ENCODE assay signal across 27 cellular contexts in genomic region chr13:91323349-91323748, GRCh38. TPM values are rescaled to one million over a fixed set of nuclear protein-coding genes. Genes with fewer than 3 reads are reported as not detected.
DNase-seq lines count a peak whose midpoint lies in the region; ATAC-seq and TF ChIP-seq lines count a peak whose summit lies in the region.
"Had no signal": no experiment of that assay in that cellular context is flagged by ENCODE, and none has a peak within 500 bp of the region (broad histone marks: within the 10 kb centered on the region; RNA-seq: fewer than 3 reads in every experiment).

No MANE protein-coding gene starts in this region.

- no peak overlapping the region for H3K4me3 ChIP-seq in body of pancreas
- H3K4me3 ChIP-seq: BLaER1 treated with 17β-estradiol and CSF1 and Interleukin-3, amounts not matched to agents 10 nM and 100 nM; esophagus muscularis mucosa; GM23248; heart right ventricle; psoas muscle had no signal

- no peak overlapping the region for H3K27ac ChIP-seq in foreskin keratinocyte
- H3K27ac ChIP-seq in body of pancreas, result no peak overlapping the region
- H3K27ac ChIP-seq: BLaER1 treated with 17β-estradiol and CSF1 and Interleukin-3, amounts not matched to agents 10 nM and 100 nM; esophagus muscularis mucosa; GM23248; heart right ventricle; psoas muscle had no signal

- 69 to 72% methylated on average over 3 of the region's 3 CpGs for whole genome bisulfite sequencing in body of pancreas, 2 donors

- H3K27me3 Mint-ChIP-seq in activated naive CD8-positive, alpha-beta T cell treated with anti-CD3 and anti-CD28 coated beads, Interleukin-2, amount 10 ng/mL, durations not matched to agents 7 days and 5 days, result peaks cover 8% of the 10 kb centered on the region

- H3K27me3 ChIP-seq in foreskin keratinocyte (peaks cover 3% of the 10 kb centered on the region), body of pancreas (peaks cover 0 to 7% of the 10 kb centered on the region in 2 donors)
- H3K27me3 ChIP-seq: BLaER1 treated with 17β-estradiol and CSF1 and Interleukin-3, amounts not matched to agents 10 nM and 100 nM had no signal

- peaks cover 16% of the 10 kb centered on the region for H3K4me1 Mint-ChIP-seq in activated naive CD8-positive, alpha-beta T cell treated with anti-CD3 and anti-CD28 coated beads, Interleukin-2, amount 10 ng/mL, durations not matched to agents 7 days and 5 days

- peak; percentile 47 to 61 for ATAC-seq in activated naive CD4-positive, alpha-beta T cell treated with anti-CD3 and anti-CD28 coated beads, Interleukin-2, amount 50 U/mL, for 72 hours
- peak; percentile 62 for ATAC-seq in HG02981 (IDR thresholded peaks at IDR 0.05; ENCODE audit: unreplicated experiment)
- peak; percentile 80 for ATAC-seq in activated naive CD8-positive, alpha-beta T cell treated with anti-CD3 and anti-CD28 coated beads, Interleukin-2, amount 10 ng/mL, durations not matched to agents 7 days and 5 days (ENCODE audit: low read depth)
- ATAC-seq in foreskin keratinocyte, result no peak
- no peak for ATAC-seq in body of pancreas
- ATAC-seq: heart right ventricle, psoas muscle, Right ventricle myocardium inferior, sciatic nerve, SK-N-SH treated with all-trans-retinoic acid at 6 μM for 48 hours had no signal

- no peak for TF ChIP-seq POLR2A in body of pancreas (IDR thresholded peaks at IDR 0.05)

- H3K36me3 ChIP-seq in body of pancreas (replicated peaks in 1 of 2; ENCODE audit: insufficient read depth in 1 of 2, low read depth in 2 of 2), result no peaks in the 10 kb centered on the region
- H3K36me3 ChIP-seq: BLaER1 treated with 17β-estradiol and CSF1 and Interleukin-3, amounts not matched to agents 10 nM and 100 nM; esophagus muscularis mucosa; heart right ventricle had no signal

- intact Hi-C loops in body of pancreas (cut with DNase I), result no loop called here

- DNase-seq in activated naive CD4-positive, alpha-beta T cell treated with anti-CD3 and anti-CD28 coated beads, Interleukin-2, amount 50 U/mL, for 72 hours (ENCODE audit: low spot score in 2 of 2), result no peak
- DNase-seq in activated naive CD4-positive, alpha-beta T cell (lab: John Stamatoyannopoulos, UW), result no peak
- no peak for DNase-seq in activated naive CD8-positive, alpha-beta T cell treated with anti-CD3 and anti-CD28 coated beads, Interleukin-2, amount 10 ng/mL, durations not matched to agents 7 days and 5 days
- DNase-seq in SIG-M5 treated with dmso at 0.1 percent for 504 hours (lab: John Stamatoyannopoulos, UW; ENCODE audit: unreplicated experiment), result no peak
- no peak for DNase-seq in foreskin keratinocyte
- DNase-seq in body of pancreas, result no peak
- DNase-seq: activated CD8-positive, alpha-beta memory T cell treated with anti-CD3 and anti-CD28 coated beads, Interleukin-2, amount 50 U/mL, for 4 hours; cerebellar nuclear complex; DMS79 treated with DMSO at 0.1 percent for 48 hours; foreskin melanocyte; GM23248; heart right ventricle; NCI-H1417 treated with DMSO at 0.1 percent for 48 hours; NCI-H2029 treated with DMSO at 0.1 percent for 48 hours; NCI-H2227 treated with DMSO at 0.1 percent for 48 hours; NCI-H526 treated with DMSO at 0.1 percent for 48 hours; NK-92 treated with Interleukin-12 subunit alpha and Interleukin-12 subunit beta, amount 100 ng/mL, for 24 hours; psoas muscle; stimulated activated CD4-positive, alpha-beta T cell treated with anti-CD3 and anti-CD28 coated beads, Interleukin-4, amount 100 ng/mL, for 1 hour; trophoblast cell had no signal

- no peaks in the 10 kb centered on the region for H3K9me3 Mint-ChIP-seq in activated naive CD4-positive, alpha-beta T cell treated with anti-CD3 and anti-CD28 coated beads, Interleukin-2, amount 50 U/mL, for 72 hours
- no peaks in the 10 kb centered on the region for H3K9me3 Mint-ChIP-seq in activated naive CD8-positive, alpha-beta T cell treated with anti-CD3 and anti-CD28 coated beads, Interleukin-2, amount 10 ng/mL, durations not matched to agents 7 days and 5 days
- H3K9me3 Mint-ChIP-seq: activated T-helper 2 cell treated with anti-CD3 and anti-CD28 coated beads, Interferon-gamma antibody, Interleukin-2, Interleukin-4, amounts not matched to agents 10 μg/mL and 5 μg/mL and 100 μg/mL, durations not matched to agents 14 hours and 24 hours and 36 hours had no signal

- no peak overlapping the region for H3K27ac Mint-ChIP-seq in activated naive CD4-positive, alpha-beta T cell treated with anti-CD3 and anti-CD28 coated beads, Interleukin-2, amount 50 U/mL, for 72 hours
- H3K27ac Mint-ChIP-seq in activated naive CD8-positive, alpha-beta T cell treated with anti-CD3 and anti-CD28 coated beads, Interleukin-2, amount 10 ng/mL, durations not matched to agents 7 days and 5 days, result no peak overlapping the region
- H3K27ac Mint-ChIP-seq: activated T-helper 2 cell treated with anti-CD3 and anti-CD28 coated beads, Interferon-gamma antibody, Interleukin-2, Interleukin-4, amounts not matched to agents 10 μg/mL and 5 μg/mL and 100 μg/mL, durations not matched to agents 14 hours and 24 hours and 36 hours had no signal

- H3K9me3 ChIP-seq in body of pancreas, result no peaks in the 10 kb centered on the region
- H3K9me3 ChIP-seq: esophagus muscularis mucosa, heart right ventricle, psoas muscle had no signal

- H3K4me3 Mint-ChIP-seq in activated naive CD8-positive, alpha-beta T cell treated with anti-CD3 and anti-CD28 coated beads, Interleukin-2, amount 10 ng/mL, durations not matched to agents 7 days and 5 days, result no peak overlapping the region

- H3K36me3 Mint-ChIP-seq in activated naive CD4-positive, alpha-beta T cell treated with anti-CD3 and anti-CD28 coated beads, Interleukin-2, amount 50 U/mL, for 72 hours, result no peaks in the 10 kb centered on the region
- H3K36me3 Mint-ChIP-seq in activated naive CD8-positive, alpha-beta T cell treated with anti-CD3 and anti-CD28 coated beads, Interleukin-2, amount 10 ng/mL, durations not matched to agents 7 days and 5 days, result no peaks in the 10 kb centered on the region

- POLR2A ChIA-PET in activated naive CD8-positive, alpha-beta T cell treated with anti-CD3 and anti-CD28 coated beads, Interleukin-2, amount 10 ng/mL, durations not matched to agents 7 days and 5 days (lab: Charles Lee), result interaction anchor here (1.3 kb wide), 1 partner anchor 24 kb away, joined by 3 read pairs; the partner anchor contains the start of gene MIR17HG

- TF ChIP-seq CTCF in foreskin keratinocyte (conservative IDR thresholded peaks at IDR 0.05) (no peak), body of pancreas (IDR thresholded peaks at IDR 0.05) (no peak)

- H3K4me1 ChIP-seq in foreskin keratinocyte, result no peaks in the 10 kb centered on the region
- no peaks in the 10 kb centered on the region for H3K4me1 ChIP-seq in body of pancreas
- H3K4me1 ChIP-seq: BLaER1 treated with 17β-estradiol and CSF1 and Interleukin-3, amounts not matched to agents 10 nM and 100 nM; esophagus muscularis mucosa; heart right ventricle; psoas muscle had no signal

RNA-seq across cellular contexts. Expression of gene MIR17HG, which starts 24.1 kb away (rescaled TPM):
- total RNA-seq in activated naive CD4-positive, alpha-beta T cell treated with anti-CD3 and anti-CD28 coated beads, Interleukin-2, amount 50 U/mL, for 72 hours, result 10 to 100 TPM; 11.5 to 25.8 TPM
- 10 to 100 TPM; 10.1 to 11.9 TPM for total RNA-seq in activated naive CD8-positive, alpha-beta T cell treated with anti-CD3 and anti-CD28 coated beads, Interleukin-2, amount 10 ng/mL, durations not matched to agents 7 days and 5 days
- total RNA-seq in foreskin keratinocyte, result 7.9 and 9.0 TPM in 2 replicates
- polyA plus RNA-seq in foreskin keratinocyte, result 1.7 and 2.2 TPM in 2 replicates
- total RNA-seq in body of pancreas, result 1 to 10 TPM; 7.5 to 9.6 TPM

Comparison
In these comparisons a context has a peak if more than half of its experiments do, and no peak if none do; other contexts are left out.
1. ATAC-seq: peak in activated naive CD4-positive, alpha-beta T cell treated with anti-CD3 and anti-CD28 coated beads, Interleukin-2, amount 50 U/mL, for 72 hours (2 of 2), HG02981 (single experiment) and activated naive CD8-positive, alpha-beta T cell treated with anti-CD3 and anti-CD28 coated beads, Interleukin-2, amount 10 ng/mL, durations not matched to agents 7 days and 5 days (single experiment); none in foreskin keratinocyte (single experiment) and body of pancreas (single experiment).